In genomic region chr1:223363856-223364684, GRCh38 we compare ENCODE assay signal across 8 cellular contexts. TPM values are rescaled to one million over a fixed set of nuclear protein-coding genes. Genes with fewer than 3 reads are reported as not detected.
DNase-seq lines count a peak whose midpoint lies in the region; ATAC-seq and TF ChIP-seq lines count a peak whose summit lies in the region.

Gene SUSD4 (minus strand): TSS chr1:223364176. CDS start chr1:223363425, 751 bp downstream.

- peak within 1 kb of the TSS; percentile 85 for H3K4me3 Mint-ChIP-seq in activated naive CD8-positive, alpha-beta T cell treated with anti-CD3 and anti-CD28 coated beads, Interleukin-2, amount 10 ng/mL, durations not matched to agents 7 days and 5 days

- DNase-seq in SK-N-DZ (ENCODE audit: low spot score) (peak; percentile 44), hypothalamus (lab: John Stamatoyannopoulos, UW) (peak in 35 of 51 donors; percentile 24 to 79 (median 53)), sciatic nerve (ENCODE audit: low spot score) (no peak), aorta (peak in 1 of 2 donors; percentile 80), AG08395 (ENCODE audit: low spot score) (no peak)
- peak; percentile 68 for DNase-seq in activated naive CD8-positive, alpha-beta T cell treated with anti-CD3 and anti-CD28 coated beads, Interleukin-2, amount 10 ng/mL, durations not matched to agents 7 days and 5 days

- peaks cover 7% of the 10 kb centered on the region for H3K4me1 Mint-ChIP-seq in activated naive CD8-positive, alpha-beta T cell treated with anti-CD3 and anti-CD28 coated beads, Interleukin-2, amount 10 ng/mL, durations not matched to agents 7 days and 5 days

- no peak within 1 kb of the TSS for H3K27ac Mint-ChIP-seq in activated naive CD8-positive, alpha-beta T cell treated with anti-CD3 and anti-CD28 coated beads, Interleukin-2, amount 10 ng/mL, durations not matched to agents 7 days and 5 days

- H3K27me3 Mint-ChIP-seq in activated naive CD8-positive, alpha-beta T cell treated with anti-CD3 and anti-CD28 coated beads, Interleukin-2, amount 10 ng/mL, durations not matched to agents 7 days and 5 days: peaks cover 53% of the 10 kb centered on the region

- H3K4me1 ChIP-seq in aorta (ENCODE audit: control insufficient read depth in 1 of 2, insufficient read depth in 2 of 2, low read length in 2 of 2): no peaks in the 10 kb centered on the region

- peak within 1 kb of the TSS; percentile 23 to 60 for H3K4me3 ChIP-seq in aorta (ENCODE audit: low read length in 2 of 2)

- no peak for TF ChIP-seq RAD21 in Ishikawa (IDR thresholded peaks at IDR 0.05; ENCODE audit: low read depth)

- WGBS in aorta, 2 donors: 0 to 1% methylated on average over 70 to 111 of the region's 111 CpGs

- no peaks in the 10 kb centered on the region for H3K36me3 ChIP-seq in aorta (ENCODE audit: control insufficient read depth in 1 of 2, insufficient read depth in 2 of 2, low read length in 1 of 2)

- ATAC-seq in GM18498 (IDR thresholded peaks at IDR 0.05; ENCODE audit: unreplicated experiment): peak; percentile 74
- peak; percentile 86 for ATAC-seq in activated naive CD8-positive, alpha-beta T cell treated with anti-CD3 and anti-CD28 coated beads, Interleukin-2, amount 10 ng/mL, durations not matched to agents 7 days and 5 days (ENCODE audit: low read depth)
- ATAC-seq in sciatic nerve: peak; percentile 65
- peak; percentile 69 for ATAC-seq in aorta (ENCODE audit: low FRiP score)

- TF ChIP-seq EP300 in Ishikawa (IDR thresholded peaks at IDR 0.05; ENCODE audit: borderline replicate concordance): no peak

- no peaks in the 10 kb centered on the region for H3K9me3 ChIP-seq in aorta (ENCODE audit: control insufficient read depth, low read length)

- POLR2A ChIA-PET in activated naive CD8-positive, alpha-beta T cell treated with anti-CD3 and anti-CD28 coated beads, Interleukin-2, amount 10 ng/mL, durations not matched to agents 7 days and 5 days (lab: Charles Lee): interaction anchor here (0.7 to 1.2 kb wide), 2 partner anchors 221 to 1023 kb away, joined by 3 read pairs; partner anchors contain the start of gene TLR5

- intact Hi-C loops in sciatic nerve (cut with DNase I): loop anchor here (1.0 kb wide), 1 partner anchor 12 kb away; no protein-coding TSS in a partner anchor
- intact Hi-C loops in aorta (cut with DNase I): loop anchor here in 1 of 2 donors (10.0 kb wide), 1 partner anchor 229 kb away; no protein-coding TSS in a partner anchor

- no peaks in the 10 kb centered on the region for H3K36me3 Mint-ChIP-seq in activated naive CD8-positive, alpha-beta T cell treated with anti-CD3 and anti-CD28 coated beads, Interleukin-2, amount 10 ng/mL, durations not matched to agents 7 days and 5 days

- no peaks in the 10 kb centered on the region for H3K9me3 Mint-ChIP-seq in activated naive CD8-positive, alpha-beta T cell treated with anti-CD3 and anti-CD28 coated beads, Interleukin-2, amount 10 ng/mL, durations not matched to agents 7 days and 5 days

- H3K27me3 ChIP-seq in aorta (ENCODE audit: control insufficient read depth in 1 of 2, insufficient read depth in 2 of 2, low read length in 1 of 2): peaks cover 0 to 2% of the 10 kb centered on the region in 2 donors

- no peak within 1 kb of the TSS for H3K27ac ChIP-seq in aorta (ENCODE audit: low read depth in 1 of 2, low read length in 2 of 2)

TF ChIP-seq in Ishikawa, 13 proteins besides CTCF, POLR2A, EP300 and RAD21:
- TF ChIP-seq YY1 (IDR thresholded peaks at IDR 0.05; ENCODE audit: low read depth): no peak
- TF ChIP-seq, protein P1, sequence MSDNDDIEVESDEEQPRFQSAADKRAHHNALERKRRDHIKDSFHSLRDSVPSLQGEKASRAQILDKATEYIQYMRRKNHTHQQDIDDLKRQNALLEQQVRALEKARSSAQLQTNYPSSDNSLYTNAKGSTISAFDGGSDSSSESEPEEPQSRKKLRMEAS (IDR thresholded peaks at IDR 0.05): peak; percentile 70
TF ChIP-seq in Ishikawa: peak in this region for 1.

RNA-seq across cellular contexts. Expression of gene SUSD4, which starts in this region (rescaled TPM):
- polyA plus RNA-seq in SK-N-DZ (2014; cell fraction: cytosol; rRNA removed): 2.4 and 3.7 TPM in 2 replicates
- polyA plus RNA-seq in SK-N-DZ (2014; cell fraction: nucleus; rRNA removed): 1.8 and 2.8 TPM in 2 replicates
- under 1 TPM in 1 of 2 experiments, not detected in 1; 0.17 TPM for total RNA-seq in activated naive CD8-positive, alpha-beta T cell treated with anti-CD3 and anti-CD28 coated beads, Interleukin-2, amount 10 ng/mL, durations not matched to agents 7 days and 5 days
- total RNA-seq in sciatic nerve (not detected), aorta (under 1 TPM; 0.52 to 0.81 TPM)
- polyA plus RNA-seq in aorta: under 1 TPM; 0.46 to 0.63 TPM

Comparison
In these comparisons a context has a peak if more than half of its experiments do, and no peak if none do; other contexts are left out.
1. Peak in DNase-seq and ATAC-seq in activated naive CD8-positive, alpha-beta T cell treated with anti-CD3 and anti-CD28 coated beads, Interleukin-2, amount 10 ng/mL, durations not matched to agents 7 days and 5 days; RNA of the gene not detected or under 1 TPM.
2. Peak in ATAC-seq in sciatic nerve; RNA of the gene not detected or under 1 TPM.
3. Peak in ATAC-seq and H3K4me3 ChIP-seq in aorta; RNA of the gene not detected or under 1 TPM.
4. DNase-seq: peak in SK-N-DZ (single experiment) and hypothalamus (35 of 51); none in sciatic nerve (single experiment) and AG08395 (single experiment).
5. Peak in every context shown above with its lines, with median percentiles within 50 percentile points of each other: ATAC-seq.